Comparison of ENCODE assay signal across 1 cellular context in genomic region chr19:532578-533484, GRCh38.
TF ChIP-seq lines count a peak whose summit lies in the region.

No MANE protein-coding gene starts in this region.

TF ChIP-seq in HepG2, 621 proteins besides CTCF, POLR2A, EP300 and RAD21 (continued from another document and continues in another):
- TF ChIP-seq ZBTB4 (CRISPR knock-in tag; IDR thresholded peaks at IDR 0.05; ENCODE audit: borderline replicate concordance) (no peak), ZNF572 (CRISPR knock-in tag; IDR thresholded peaks at IDR 0.05) (no peak), CEBPG (CRISPR knock-in tag; IDR thresholded peaks at IDR 0.05) (no peak), ZHX1 (CRISPR knock-in tag; IDR thresholded peaks at IDR 0.05; ENCODE audit: low read depth) (no peak), ZNF276 (CRISPR knock-in tag; IDR thresholded peaks at IDR 0.05; ENCODE audit: low read depth) (no peak; the same call in 1 of the 2 replicates), ZNF691 (CRISPR knock-in tag; IDR thresholded peaks at IDR 0.05; ENCODE audit: borderline replicate concordance, low read depth) (no peak), ZNF280D (CRISPR knock-in tag; IDR thresholded peaks at IDR 0.05) (no peak), ZNF414 (CRISPR knock-in tag; IDR thresholded peaks at IDR 0.05) (peak; percentile 51; the same call in 1 of the 2 replicates), NFATC3 (CRISPR knock-in tag; IDR thresholded peaks at IDR 0.05) (no peak), PHF21A (CRISPR knock-in tag; IDR thresholded peaks at IDR 0.05) (peak; percentile 56; the same call in 1 of the 2 replicates), ZNF556 (CRISPR knock-in tag; IDR thresholded peaks at IDR 0.05; ENCODE audit: borderline replicate concordance) (0 out of 2 replicates have a peak, but pooled peaks have one; percentile 57), ZNF407 (CRISPR knock-in tag; IDR thresholded peaks at IDR 0.05; ENCODE audit: not compliant biosample characterization) (no peak), UBTF (CRISPR knock-in tag; IDR thresholded peaks at IDR 0.05) (peak; percentile 38), SMAD1 (CRISPR knock-in tag; IDR thresholded peaks at IDR 0.05; ENCODE audit: borderline replicate concordance, low read depth) (no peak), PRMT3 (CRISPR knock-in tag; IDR thresholded peaks at IDR 0.05; ENCODE audit: borderline replicate concordance, low read depth) (no peak), MIXL1 (CRISPR knock-in tag; IDR thresholded peaks at IDR 0.05) (no peak), ADNP (CRISPR knock-in tag; IDR thresholded peaks at IDR 0.05) (no peak), ZNF546 (CRISPR knock-in tag; conservative IDR thresholded peaks at IDR 0.05) (no peak), ZBTB20 (CRISPR knock-in tag; IDR thresholded peaks at IDR 0.05; ENCODE audit: borderline replicate concordance, low read depth) (peak; percentile 77; the same call in 1 of the 2 replicates), HMGXB4 (CRISPR knock-in tag; IDR thresholded peaks at IDR 0.05; ENCODE audit: borderline replicate concordance in 1 of 2, low read depth in 1 of 2) (peak; percentile 53 to 80; a peak in 2 of 4 replicates), FOXA3 (CRISPR knock-in tag; IDR thresholded peaks at IDR 0.05) (no peak), ZMAT3 (CRISPR knock-in tag; conservative IDR thresholded peaks at IDR 0.05) (no peak; the same call in 1 of the 2 replicates), RFX5 (IDR thresholded peaks at IDR 0.05; ENCODE audit: low read depth, low read length) (no peak), ZNF709 (CRISPR knock-in tag; IDR thresholded peaks at IDR 0.05) (no peak), MAF1 (CRISPR knock-in tag; IDR thresholded peaks at IDR 0.05; ENCODE audit: borderline replicate concordance) (no peak), ZNF530 (CRISPR knock-in tag; IDR thresholded peaks at IDR 0.05; ENCODE audit: low read depth) (no peak)
